14 cellular contexts compared by ENCODE assay signal in the genomic region with DNA sequence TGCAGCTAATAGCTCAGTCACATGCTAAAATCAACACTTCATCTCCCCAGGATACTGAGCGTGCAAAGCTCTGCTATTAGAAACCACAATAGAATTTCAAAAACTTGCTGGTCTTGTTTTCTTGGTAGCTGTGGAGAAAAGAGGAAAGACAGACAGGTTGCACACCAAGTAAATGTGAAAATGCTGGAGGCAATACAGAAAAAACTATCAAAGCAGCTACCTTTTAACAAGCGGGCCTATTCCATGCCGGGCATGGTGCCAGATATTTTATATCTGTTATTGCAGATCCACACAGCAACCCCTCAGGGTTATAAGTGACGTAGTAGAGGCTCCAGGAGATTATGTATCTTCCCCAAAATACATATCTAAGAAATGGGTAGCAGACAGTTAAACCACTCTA.
DNase-seq lines count a peak whose midpoint lies in the region; ATAC-seq, FAIRE-seq and TF ChIP-seq lines count a peak whose summit lies in the region.
"Had no signal": no experiment of that assay in that cellular context is flagged by ENCODE, and none has a peak within 500 bp of the region (broad histone marks: within the 10 kb centered on the region; RNA-seq: fewer than 3 reads in every experiment).

No MANE protein-coding gene starts in this region.

- H3K4me3 ChIP-seq in RWPE2 (ENCODE audit: severe bottlenecking) (no peak overlapping the region), keratinocyte (ENCODE audit: control insufficient read depth in 2 of 3, extremely low read depth in 1 of 3, insufficient read depth in 2 of 3, low read depth in 1 of 3, low read length in 3 of 3) (peak overlapping the region in 1 of 3 experiments; percentile 12), adrenal gland (no peak overlapping the region)

- TF ChIP-seq CTCF in RWPE2 (IDR thresholded peaks at IDR 0.05; ENCODE audit: poor library complexity, severe bottlenecking) (no peak), keratinocyte (optimal IDR thresholded peaks at IDR 0.05 in 1 of 3, IDR thresholded peaks at IDR 0.05 in 1 of 3, conservative IDR thresholded peaks at IDR 0.05 in 1 of 3; ENCODE audit: extremely low read depth in 1 of 3, insufficient read depth in 2 of 3, low read length in 3 of 3) (no peak), adrenal gland (IDR thresholded peaks at IDR 0.05) (no peak)

- peak overlapping the region; percentile 9 for H3K9ac ChIP-seq in keratinocyte (ENCODE audit: control insufficient read depth, extremely low read depth, insufficient read depth, low read length)

- peak; percentile 55 for ATAC-seq in RWPE2 (ENCODE audit: low read depth)
- ATAC-seq: stimulated activated naive B cell treated with anti-CD40 and anti-IgM and Interleukin-4, amounts not matched to agents 10 μg/mL and 1 μg/mL and 100 μg/mL, for 72 hours had no signal

- H3K36me3 ChIP-seq in RWPE2 (ENCODE audit: low read depth) (no peaks in the 10 kb centered on the region), keratinocyte (ENCODE audit: control insufficient read depth in 2 of 2, extremely low read depth in 1 of 2, insufficient read depth in 2 of 2, low read length in 2 of 2) (no peaks in the 10 kb centered on the region), adrenal gland (replicated peaks in 1 of 2) (no peaks in the 10 kb centered on the region)
- H3K36me3 ChIP-seq: neutrophil had no signal

- H3K27ac ChIP-seq in RWPE2 (ENCODE audit: poor library complexity, severe bottlenecking) (peak overlapping the region; percentile 31), keratinocyte (ENCODE audit: control insufficient read depth, insufficient read depth, low read length) (peak overlapping the region; percentile 75), adrenal gland (no peak overlapping the region)
- H3K27ac ChIP-seq: neutrophil had no signal

- H3K9me1 ChIP-seq in keratinocyte (ENCODE audit: control insufficient read depth, extremely low read depth, insufficient read depth, low read length), result no peaks in the 10 kb centered on the region

- no peak for TF ChIP-seq POLR2A in adrenal gland (IDR thresholded peaks at IDR 0.05)

- 69 to 86% (median 77%) methylated on average over 4 of the region's 4 CpGs for WGBS in adrenal gland, 4 donors

- intact Hi-C loops in adrenal gland (cut with DNase I), result no loop called here

- dilution Hi-C loops in keratinocyte (cut with MboI; ENCODE audit: extremely low pct_ligation_motif_present, low sequenced_read_pairs), result no loop called here

- H3K79me2 ChIP-seq in keratinocyte (ENCODE audit: control insufficient read depth, insufficient read depth, low read length), result no peaks in the 10 kb centered on the region

- H3K9me3 ChIP-seq in RWPE2 (ENCODE audit: severe bottlenecking), result no peaks in the 10 kb centered on the region
- H3K9me3 ChIP-seq in keratinocyte (ENCODE audit: control insufficient read depth, low read depth, low read length), result peaks cover 6% of the 10 kb centered on the region
- no peaks in the 10 kb centered on the region for H3K9me3 ChIP-seq in adrenal gland (replicated peaks in 1 of 3)
- H3K9me3 ChIP-seq: neutrophil had no signal

- FAIRE-seq in keratinocyte (lab: Jason Lieb, UNC), result peak; percentile 77

- H3K4me2 ChIP-seq in keratinocyte (ENCODE audit: control insufficient read depth, extremely low read depth, insufficient read depth, low read depth, low read length), result peak overlapping the region; percentile 75

- H3K27me3 ChIP-seq in RWPE2 (ENCODE audit: insufficient read depth, poor library complexity, severe bottlenecking) (no peaks in the 10 kb centered on the region), keratinocyte (ENCODE audit: control insufficient read depth, extremely low read depth, insufficient read depth, low read length) (no peaks in the 10 kb centered on the region), adrenal gland (no peaks in the 10 kb centered on the region)
- H3K27me3 ChIP-seq: neutrophil had no signal

- H4K20me1 ChIP-seq in keratinocyte (ENCODE audit: control insufficient read depth, extremely low read depth, insufficient read depth, low read length), result no peaks in the 10 kb centered on the region

- peaks cover 18% of the 10 kb centered on the region for H3K4me1 ChIP-seq in RWPE2 (ENCODE audit: insufficient read depth, poor library complexity, severe bottlenecking)
- H3K4me1 ChIP-seq in keratinocyte (ENCODE audit: control insufficient read depth, extremely low read depth, insufficient read depth, low read length), result peaks cover 27% of the 10 kb centered on the region
- H3K4me1 ChIP-seq in adrenal gland (replicated peaks in 1 of 2), result peaks cover 0 to 9% of the 10 kb centered on the region in 2 donors

- DNase-seq in ELF-1 (ENCODE audit: low read depth, low spot score) (peak; percentile 9), NCI-H128 (lab: John Stamatoyannopoulos, UW; ENCODE audit: unreplicated experiment) (peak; percentile 12), RWPE2 (ENCODE audit: low spot score) (no peak), keratinocyte (ENCODE audit: low read depth, low spot score) (peak; percentile 68), HK-2 (ENCODE audit: unreplicated experiment) (no peak), adrenal gland (no peak), activated gamma-delta T cell (lab: John Stamatoyannopoulos, UW) (no peak)
- DNase-seq: activated effector memory CD4-positive, alpha-beta T cell treated with Interleukin-2 at 50 U/mL for 16 hours; C1 segment of cervical spinal cord; foreskin fibroblast; NCI-H446; stimulated activated naive B cell treated with anti-CD40 and anti-IgM and Interleukin-4, amounts not matched to agents 10 μg/mL and 1 μg/mL and 100 μg/mL, for 72 hours; T-helper 9 cell had no signal

- H2AFZ ChIP-seq in keratinocyte (ENCODE audit: control insufficient read depth, low read length), result no peak overlapping the region

Comparison
In these comparisons a context has a peak if more than half of its experiments do, and no peak if none do; other contexts are left out.
1. DNase-seq: peak in ELF-1 (single experiment), NCI-H128 (single experiment) and keratinocyte (single experiment); none in RWPE2 (single experiment), HK-2 (single experiment), adrenal gland (0 of 7) and activated gamma-delta T cell (single experiment).
2. H3K27ac ChIP-seq: peak in RWPE2 (single experiment) and keratinocyte (single experiment); none in adrenal gland (0 of 5).